12 cellular contexts compared by ENCODE assay signal in the genomic region with DNA sequence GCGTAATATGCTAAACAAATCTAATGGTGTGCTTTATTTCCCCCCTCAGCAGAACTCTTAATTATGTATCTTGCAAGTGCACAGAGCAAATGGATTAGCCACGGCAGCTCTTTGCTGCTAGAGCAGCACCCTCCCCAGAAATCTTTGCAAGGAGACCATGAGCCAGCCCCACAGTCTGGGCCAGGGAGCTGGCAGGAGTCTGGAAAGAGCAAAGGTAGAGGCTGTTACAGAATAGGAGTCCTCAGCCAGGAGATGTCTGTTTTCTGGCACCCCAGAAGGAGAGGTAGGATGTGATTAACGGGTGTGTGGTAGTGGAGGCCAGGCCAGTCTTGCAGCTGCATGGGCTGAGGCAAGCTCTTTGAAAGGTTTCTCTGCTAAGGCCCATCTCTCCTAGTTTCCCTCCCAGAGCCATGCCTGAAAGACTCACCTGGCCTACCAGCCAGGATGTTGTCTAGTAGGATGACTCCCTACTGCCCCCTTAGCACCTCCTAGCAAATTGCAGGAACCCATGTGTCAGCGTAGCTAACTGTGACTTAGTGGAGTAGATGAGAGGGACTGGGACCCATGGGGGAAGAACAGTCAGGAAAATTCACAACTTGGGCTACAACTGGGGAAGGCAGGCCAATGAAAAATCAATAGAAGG.
DNase-seq lines count a peak whose midpoint lies in the region; ATAC-seq and TF ChIP-seq lines count a peak whose summit lies in the region.
"Had no signal": no experiment of that assay in that cellular context is flagged by ENCODE, and none has a peak within 500 bp of the region (broad histone marks: within the 10 kb centered on the region; RNA-seq: fewer than 3 reads in every experiment).

No MANE protein-coding gene starts in this region.

- H3K27me3 ChIP-seq in DOHH2 (ENCODE audit: control insufficient read depth, low read length) (no peaks in the 10 kb centered on the region), GM23338 (ENCODE audit: insufficient read depth) (no peaks in the 10 kb centered on the region), liver (ENCODE audit: control insufficient read depth in 4 of 4, insufficient read depth in 4 of 4, low read length in 3 of 4) (no peaks in the 10 kb centered on the region)

- H3K9me2 ChIP-seq in DOHH2 (replicated peaks; ENCODE audit: control insufficient read depth, low read length) (no peaks in the 10 kb centered on the region), GM23338 (ENCODE audit: insufficient read depth) (no peaks in the 10 kb centered on the region)

- H3K4me3 Mint-ChIP-seq in GM23338 = no peak overlapping the region

- in situ Hi-C loops in SK-MEL-5 (cut with HindIII; ENCODE audit: low pct_unique_long_range_greater_than_20kb, low sequenced_read_pairs) = no loop called here

- H3K4me1 ChIP-seq in DOHH2 (ENCODE audit: control insufficient read depth, low read length) (no peaks in the 10 kb centered on the region), GM23338 (ENCODE audit: insufficient read depth) (no peaks in the 10 kb centered on the region), liver (ENCODE audit: control insufficient read depth in 4 of 4, insufficient read depth in 4 of 4, low read length in 3 of 4) (no peaks in the 10 kb centered on the region)

- no peaks in the 10 kb centered on the region for H4K20me1 ChIP-seq in DOHH2 (ENCODE audit: control insufficient read depth, insufficient read depth, low read depth, low read length)
- no peaks in the 10 kb centered on the region; the same call in none of the 2 replicates for H4K20me1 ChIP-seq in GM23338 (replicated peaks; ENCODE audit: insufficient read depth)

- DNase-seq in GM23338 (ENCODE audit: low spot score) (peak; percentile 88), SK-MEL-5 (ENCODE audit: low read depth, low spot score) (peak; percentile 26), hypothalamus (lab: John Stamatoyannopoulos, UW) (no peak), T1000 (lab: John Stamatoyannopoulos, UW) (no peak)
- DNase-seq: activated CD4-positive, CD25-positive, alpha-beta regulatory T cell; dermis blood vessel endothelial cell; HCEC 1CT; NCI-H1048; trophoblast cell had no signal

- no peak overlapping the region for H3K27ac Mint-ChIP-seq in GM23338

- no peaks in the 10 kb centered on the region for H3F3A ChIP-seq in DOHH2 (ENCODE audit: control insufficient read depth, insufficient read depth)
- H3F3A ChIP-seq in GM23338 (replicated peaks; ENCODE audit: low read depth) = no peaks in the 10 kb centered on the region

- H3K4me2 ChIP-seq in DOHH2 (ENCODE audit: low read length) = no peak overlapping the region
- H3K4me2 ChIP-seq in GM23338 = no peak overlapping the region

- peaks cover 8% of the 10 kb centered on the region for H3K4me1 Mint-ChIP-seq in GM23338

- TF ChIP-seq CTCF in DOHH2 (IDR thresholded peaks at IDR 0.05; ENCODE audit: low read depth, low read length, poor library complexity, severe bottlenecking) (peak; percentile 54), GM23338 (conservative IDR thresholded peaks at IDR 0.05; ENCODE audit: low read depth in 2 of 2) (peak; percentile 72 to 85), liver (IDR thresholded peaks at IDR 0.05; ENCODE audit: low read depth, low read length, missing input control) (peak; percentile 0)

- H3K36me3 ChIP-seq in DOHH2 (ENCODE audit: control insufficient read depth, low read length) (no peaks in the 10 kb centered on the region), GM23338 (ENCODE audit: insufficient read depth) (no peaks in the 10 kb centered on the region), liver (ENCODE audit: control insufficient read depth in 4 of 4, insufficient read depth in 3 of 4, low read depth in 1 of 4, low read length in 3 of 4) (no peaks in the 10 kb centered on the region)

- TF ChIP-seq RAD21 in liver (IDR thresholded peaks at IDR 0.05) = no peak

- H3K27ac ChIP-seq in DOHH2 (ENCODE audit: low read depth, low read length) = no peak overlapping the region
- H3K27ac ChIP-seq in GM23338 (ENCODE audit: low read depth) = no peak overlapping the region
- H3K27ac ChIP-seq in liver (ENCODE audit: low read depth in 1 of 2, low read length in 2 of 2) = no peak overlapping the region

- H3K79me2 ChIP-seq in DOHH2 (ENCODE audit: control insufficient read depth, low read length) (no peaks in the 10 kb centered on the region), GM23338 (replicated peaks; ENCODE audit: insufficient read depth) (no peaks in the 10 kb centered on the region)

- H2AFZ ChIP-seq in GM23338 = no peak overlapping the region

- peaks cover 8% of the 10 kb centered on the region for H3K36me3 Mint-ChIP-seq in GM23338 (ENCODE audit: low read depth)

- H3K9me3 Mint-ChIP-seq in GM23338 = peaks cover 11% of the 10 kb centered on the region

- peak; percentile 97 for ATAC-seq in GM23338
- no peak for ATAC-seq in HG02759 (IDR thresholded peaks at IDR 0.05; ENCODE audit: unreplicated experiment)

- H3K4me3 ChIP-seq in DOHH2 (ENCODE audit: low read length) = no peak overlapping the region
- H3K4me3 ChIP-seq in GM23338 = no peak overlapping the region
- no peak overlapping the region for H3K4me3 ChIP-seq in liver (ENCODE audit: low read depth in 1 of 3, low read length in 3 of 3)

- no peaks in the 10 kb centered on the region for H3K9me3 ChIP-seq in DOHH2 (ENCODE audit: control insufficient read depth, insufficient read depth, low read length)
- no peaks in the 10 kb centered on the region for H3K9me3 ChIP-seq in liver (ENCODE audit: control insufficient read depth in 4 of 4, low read length in 3 of 4)

- 83% methylated on average over 4 of the region's 4 CpGs for WGBS in liver

- H3K9ac ChIP-seq in liver (ENCODE audit: low read depth in 1 of 2, low read length in 2 of 2) = no peak overlapping the region

- peaks cover 12% of the 10 kb centered on the region for H3K27me3 Mint-ChIP-seq in GM23338 (ENCODE audit: insufficient read depth, low read depth, poor library complexity)

TF ChIP-seq in liver, 16 proteins besides CTCF, POLR2A, EP300 and RAD21:
- TF ChIP-seq HNF4G (IDR thresholded peaks at IDR 0.05) (no peak), HNF4A (conservative IDR thresholded peaks at IDR 0.05) (no peak), TAF1 (conservative IDR thresholded peaks at IDR 0.05) (no peak), SP1 (IDR thresholded peaks at IDR 0.05) (no peak), YY1 (IDR thresholded peaks at IDR 0.05) (no peak), FOXA1 (IDR thresholded peaks at IDR 0.05) (no peak), GABPA (IDR thresholded peaks at IDR 0.05 in 1 of 2, conservative IDR thresholded peaks at IDR 0.05 in 1 of 2) (no peak), EGR1 (IDR thresholded peaks at IDR 0.05; ENCODE audit: low read depth in 2 of 2) (no peak), NR2F2 (IDR thresholded peaks at IDR 0.05) (no peak)
- TF ChIP-seq, protein P1, sequence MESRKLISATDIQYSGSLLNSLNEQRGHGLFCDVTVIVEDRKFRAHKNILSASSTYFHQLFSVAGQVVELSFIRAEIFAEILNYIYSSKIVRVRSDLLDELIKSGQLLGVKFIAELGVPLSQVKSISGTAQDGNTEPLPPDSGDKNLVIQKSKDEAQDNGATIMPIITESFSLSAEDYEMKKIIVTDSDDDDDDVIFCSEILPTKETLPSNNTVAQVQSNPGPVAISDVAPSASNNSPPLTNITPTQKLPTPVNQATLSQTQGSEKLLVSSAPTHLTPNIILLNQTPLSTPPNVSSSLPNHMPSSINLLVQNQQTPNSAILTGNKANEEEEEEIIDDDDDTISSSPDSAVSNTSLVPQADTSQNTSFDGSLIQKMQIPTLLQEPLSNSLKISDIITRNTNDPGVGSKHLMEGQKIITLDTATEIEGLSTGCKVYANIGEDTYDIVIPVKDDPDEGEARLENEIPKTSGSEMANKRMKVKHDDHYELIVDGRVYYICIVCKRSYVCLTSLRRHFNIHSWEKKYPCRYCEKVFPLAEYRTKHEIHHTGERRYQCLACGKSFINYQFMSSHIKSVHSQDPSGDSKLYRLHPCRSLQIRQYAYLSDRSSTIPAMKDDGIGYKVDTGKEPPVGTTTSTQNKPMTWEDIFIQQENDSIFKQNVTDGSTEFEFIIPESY (IDR thresholded peaks at IDR 0.05) = no peak
- TF ChIP-seq, protein P2, sequence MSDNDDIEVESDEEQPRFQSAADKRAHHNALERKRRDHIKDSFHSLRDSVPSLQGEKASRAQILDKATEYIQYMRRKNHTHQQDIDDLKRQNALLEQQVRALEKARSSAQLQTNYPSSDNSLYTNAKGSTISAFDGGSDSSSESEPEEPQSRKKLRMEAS (IDR thresholded peaks at IDR 0.05) = no peak

Comparison
In these comparisons a context has a peak if more than half of its experiments do, and no peak if none do; other contexts are left out.
1. CTCF ChIP-seq: peak in every context shown above with its lines; median percentile 78 in GM23338; 54 in DOHH2; 0 in liver.
2. DNase-seq: peak in GM23338 (single experiment) and SK-MEL-5 (single experiment); none in hypothalamus (0 of 51) and T1000 (single experiment).